17 cellular contexts compared by ENCODE assay signal in the genomic region with DNA sequence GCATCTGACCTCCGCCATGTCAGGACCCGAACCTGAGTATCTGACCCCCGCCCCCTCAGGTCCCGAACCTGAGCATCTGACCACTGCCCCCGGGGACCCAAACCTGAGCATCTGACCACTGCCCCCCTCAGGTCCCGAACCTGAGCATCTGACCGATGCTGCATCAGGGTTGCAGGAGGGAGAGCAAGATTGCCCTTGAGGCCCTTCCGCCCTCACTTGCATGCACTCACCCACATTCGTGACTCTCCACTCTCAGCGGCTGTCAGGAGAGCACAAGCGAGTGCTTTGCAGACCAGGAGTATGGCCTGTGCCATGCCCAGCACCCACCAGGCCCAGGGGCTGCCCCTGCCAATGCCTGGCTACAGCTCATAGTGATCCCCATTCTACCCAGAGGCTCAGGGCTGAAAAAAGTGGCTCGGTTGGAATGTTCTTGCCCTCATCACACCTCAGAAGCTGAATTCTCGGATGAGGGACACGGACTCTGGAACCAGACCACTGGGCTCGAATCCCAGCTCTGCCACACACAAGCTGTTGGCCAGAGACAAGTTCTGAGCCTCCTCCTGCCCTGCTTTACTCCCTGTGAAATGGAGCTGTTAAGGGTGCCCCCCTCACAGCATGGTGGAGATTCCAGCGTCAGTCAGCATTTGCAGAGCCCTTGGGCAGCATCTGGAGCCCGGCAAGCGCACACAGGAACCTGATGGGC.
DNase-seq lines count a peak whose midpoint lies in the region; TF ChIP-seq lines count a peak whose summit lies in the region.
"Had no signal": no experiment of that assay in that cellular context is flagged by ENCODE, and none has a peak within 500 bp of the region (broad histone marks: within the 10 kb centered on the region; RNA-seq: fewer than 3 reads in every experiment).

No MANE protein-coding gene starts in this region.

- peaks cover 3% of the 10 kb centered on the region for H3K4me1 ChIP-seq in mammary epithelial cell (ENCODE audit: insufficient read depth, low read length)
- H3K4me1 ChIP-seq: pancreas had no signal

- no peaks in the 10 kb centered on the region for H3K9me3 ChIP-seq in mammary epithelial cell (replicated peaks; ENCODE audit: insufficient read depth, low read length)
- H3K9me3 ChIP-seq: pancreas had no signal

- H2AFZ ChIP-seq in mammary epithelial cell (ENCODE audit: low read depth, low read length) = no peak overlapping the region

- H3K4me1 Mint-ChIP-seq in activated CD4-positive, alpha-beta T cell treated with anti-CD3 and anti-CD28 coated beads, Interleukin-2, amount 10 ng/mL, durations not matched to agents 7 days and 5 days = no peaks in the 10 kb centered on the region
- no peaks in the 10 kb centered on the region for H3K4me1 Mint-ChIP-seq in activated CD4-positive, alpha-beta T cell treated with anti-CD3 and anti-CD28 coated beads, Interleukin-2, amount 10 ng/mL, durations not matched to agents 24 days and 14 days
- H3K4me1 Mint-ChIP-seq in chondrocyte (ENCODE audit: low read depth) = no peaks in the 10 kb centered on the region
- no peaks in the 10 kb centered on the region for H3K4me1 Mint-ChIP-seq in osteocyte (ENCODE audit: unreplicated experiment)
- H3K4me1 Mint-ChIP-seq: activated naive CD4-positive, alpha-beta T cell treated with anti-CD3 and anti-CD28 coated beads, Interleukin-2, amount 50 U/mL, for 24 hours had no signal

- intact Hi-C loops in activated CD4-positive, alpha-beta T cell treated with anti-CD3 and anti-CD28 coated beads, Interleukin-2, amount 10 ng/mL, durations not matched to agents 24 days and 14 days (cut with micrococcal nuclease) = no loop called here
- intact Hi-C loops in mammary epithelial cell (cut with micrococcal nuclease) = no loop called here

- H3K9ac ChIP-seq in mammary epithelial cell (ENCODE audit: insufficient read depth, low read length) = no peak overlapping the region
- H3K9ac ChIP-seq: KMS-11 had no signal

- no peaks in the 10 kb centered on the region for H3K27me3 Mint-ChIP-seq in activated CD4-positive, alpha-beta T cell treated with anti-CD3 and anti-CD28 coated beads, Interleukin-2, amount 10 ng/mL, durations not matched to agents 7 days and 5 days
- H3K27me3 Mint-ChIP-seq in activated CD4-positive, alpha-beta T cell treated with anti-CD3 and anti-CD28 coated beads, Interleukin-2, amount 10 ng/mL, durations not matched to agents 24 days and 14 days = no peaks in the 10 kb centered on the region
- H3K27me3 Mint-ChIP-seq in chondrocyte (ENCODE audit: low read depth) = peaks cover 26% of the 10 kb centered on the region
- no peaks in the 10 kb centered on the region for H3K27me3 Mint-ChIP-seq in osteocyte (ENCODE audit: unreplicated experiment)
- H3K27me3 Mint-ChIP-seq: activated naive CD4-positive, alpha-beta T cell treated with anti-CD3 and anti-CD28 coated beads, Interleukin-2, amount 50 U/mL, for 24 hours had no signal

- H3K36me3 Mint-ChIP-seq in activated CD4-positive, alpha-beta T cell treated with anti-CD3 and anti-CD28 coated beads, Interleukin-2, amount 10 ng/mL, durations not matched to agents 7 days and 5 days (ENCODE audit: low read depth) = no peaks in the 10 kb centered on the region
- H3K36me3 Mint-ChIP-seq in activated CD4-positive, alpha-beta T cell treated with anti-CD3 and anti-CD28 coated beads, Interleukin-2, amount 10 ng/mL, durations not matched to agents 24 days and 14 days (ENCODE audit: low read depth) = no peaks in the 10 kb centered on the region
- H3K36me3 Mint-ChIP-seq in chondrocyte (ENCODE audit: low read depth) (no peaks in the 10 kb centered on the region), osteocyte (ENCODE audit: unreplicated experiment) (no peaks in the 10 kb centered on the region)
- H3K36me3 Mint-ChIP-seq: activated naive CD4-positive, alpha-beta T cell treated with anti-CD3 and anti-CD28 coated beads, Interleukin-2, amount 50 U/mL, for 24 hours had no signal

- in situ Hi-C loops in mammary epithelial cell (cut with MboI; ENCODE audit: low sequenced_read_pairs in 2 of 2) (no loop called here), ACHN (cut with HindIII; ENCODE audit: low pct_ligation_motif_present, low pct_unique_long_range_greater_than_20kb, low sequenced_read_pairs) (no loop called here)

- no peak overlapping the region for H3K4me3 ChIP-seq in mammary epithelial cell (replicated peaks in 1 of 3; ENCODE audit: insufficient read depth in 1 of 3, low read depth in 2 of 3, low read length in 3 of 3)
- H3K4me3 ChIP-seq: GM12878, pancreas had no signal

- CTCF ChIA-PET in activated CD4-positive, alpha-beta T cell treated with anti-CD3 and anti-CD28 coated beads, Interleukin-2, amount 10 ng/mL, durations not matched to agents 7 days and 5 days (lab: Charles Lee) = no interaction called here
- CTCF ChIA-PET in mammary epithelial cell (lab: Charles Lee; ENCODE audit: low non-redundant PET) = no interaction called here

- no TSS peak for BruUV-seq in mammary epithelial cell (replicated peaks; lab: Mats Ljungman, UMichigan)

- no peak overlapping the region for H3K4me2 ChIP-seq in mammary epithelial cell (ENCODE audit: insufficient read depth, low read depth, low read length)
- H3K4me2 ChIP-seq: KMS-11 had no signal

- no peak overlapping the region for H3K27ac Mint-ChIP-seq in activated CD4-positive, alpha-beta T cell treated with anti-CD3 and anti-CD28 coated beads, Interleukin-2, amount 10 ng/mL, durations not matched to agents 7 days and 5 days
- H3K27ac Mint-ChIP-seq in activated CD4-positive, alpha-beta T cell treated with anti-CD3 and anti-CD28 coated beads, Interleukin-2, amount 10 ng/mL, durations not matched to agents 24 days and 14 days = no peak overlapping the region
- H3K27ac Mint-ChIP-seq in chondrocyte (ENCODE audit: unreplicated experiment) (no peak overlapping the region), osteocyte (ENCODE audit: unreplicated experiment) (no peak overlapping the region)
- H3K27ac Mint-ChIP-seq: activated naive CD4-positive, alpha-beta T cell treated with anti-CD3 and anti-CD28 coated beads, Interleukin-2, amount 50 U/mL, for 24 hours; dendritic cell treated with granulocyte-macrophage colony-stimulating factor and Interleukin-4, amounts not matched to agents 40 ng/mL and 50 ng/mL, for 4 days had no signal

- POLR2A ChIA-PET in activated CD4-positive, alpha-beta T cell treated with anti-CD3 and anti-CD28 coated beads, Interleukin-2, amount 10 ng/mL, durations not matched to agents 7 days and 5 days (lab: Charles Lee) = no interaction called here

- H4K20me1 ChIP-seq in mammary epithelial cell (ENCODE audit: insufficient read depth, low read length) = no peaks in the 10 kb centered on the region

- H3K27ac ChIP-seq in mammary epithelial cell (ENCODE audit: insufficient read depth, low read depth, low read length) = no peak overlapping the region
- H3K27ac ChIP-seq: KMS-11, pancreas had no signal

- WGBS in mammary epithelial cell (ENCODE audit: low coverage, missing lambda C conversion rate) = 88% methylated on average over 14 of the region's 18 CpGs

- H3K4me3 Mint-ChIP-seq in activated CD4-positive, alpha-beta T cell treated with anti-CD3 and anti-CD28 coated beads, Interleukin-2, amount 10 ng/mL, durations not matched to agents 7 days and 5 days = no peak overlapping the region
- H3K4me3 Mint-ChIP-seq in activated CD4-positive, alpha-beta T cell treated with anti-CD3 and anti-CD28 coated beads, Interleukin-2, amount 10 ng/mL, durations not matched to agents 24 days and 14 days = no peak overlapping the region
- H3K4me3 Mint-ChIP-seq in chondrocyte (ENCODE audit: unreplicated experiment) (no peak overlapping the region), osteocyte (ENCODE audit: unreplicated experiment) (no peak overlapping the region)
- H3K4me3 Mint-ChIP-seq: activated naive CD4-positive, alpha-beta T cell treated with anti-CD3 and anti-CD28 coated beads, Interleukin-2, amount 50 U/mL, for 24 hours; dendritic cell treated with granulocyte-macrophage colony-stimulating factor and Interleukin-4, amounts not matched to agents 40 ng/mL and 50 ng/mL, for 4 days had no signal

- no peaks in the 10 kb centered on the region for H3K79me2 ChIP-seq in mammary epithelial cell (ENCODE audit: insufficient read depth, low read length)

- H3K36me3 ChIP-seq in mammary epithelial cell (ENCODE audit: insufficient read depth, low read length) = no peaks in the 10 kb centered on the region
- H3K36me3 ChIP-seq: pancreas had no signal

- peaks cover 23% of the 10 kb centered on the region for H3K9me3 Mint-ChIP-seq in activated CD4-positive, alpha-beta T cell treated with anti-CD3 and anti-CD28 coated beads, Interleukin-2, amount 10 ng/mL, durations not matched to agents 7 days and 5 days
- H3K9me3 Mint-ChIP-seq in activated CD4-positive, alpha-beta T cell treated with anti-CD3 and anti-CD28 coated beads, Interleukin-2, amount 10 ng/mL, durations not matched to agents 24 days and 14 days = peaks cover 20% of the 10 kb centered on the region
- H3K9me3 Mint-ChIP-seq in chondrocyte (ENCODE audit: low read depth) (peaks cover 3% of the 10 kb centered on the region), osteocyte (ENCODE audit: unreplicated experiment) (peaks cover 4% of the 10 kb centered on the region)
- H3K9me3 Mint-ChIP-seq: activated naive CD4-positive, alpha-beta T cell treated with anti-CD3 and anti-CD28 coated beads, Interleukin-2, amount 50 U/mL, for 24 hours had no signal

- DNase-seq in activated CD4-positive, alpha-beta T cell treated with anti-CD3 and anti-CD28 coated beads, Interleukin-2, amount 10 ng/mL, durations not matched to agents 7 days and 5 days = peak; percentile 2
- DNase-seq in activated CD4-positive, alpha-beta T cell treated with anti-CD3 and anti-CD28 coated beads, Interleukin-2, amount 10 ng/mL, durations not matched to agents 24 days and 14 days = no peak
- DNase-seq in D341Med (ENCODE audit: low spot score) (peak; percentile 6), chondrocyte (ENCODE audit: low spot score) (peak; percentile 87), osteocyte (ENCODE audit: extremely low spot score, unreplicated experiment) (peak; percentile 59), mammary epithelial cell (no peak), ACHN (no peak), cortex of kidney (lab: John Stamatoyannopoulos, UW) (no peak)
- DNase-seq: C1 segment of cervical spinal cord; GDM1; NCI-H187 treated with DMSO at 0.1 percent for 48 hours; NK-92 treated with Interleukin-12 subunit alpha and Interleukin-12 subunit beta, amount 100 ng/mL, for 24 hours had no signal

- TF ChIP-seq CTCF in chondrocyte (IDR thresholded peaks at IDR 0.05) (no peak), osteocyte (IDR thresholded peaks at IDR 0.05) (no peak), mammary epithelial cell (conservative IDR thresholded peaks at IDR 0.05 in 1 of 2, IDR thresholded peaks at IDR 0.05 in 1 of 2; ENCODE audit: extremely low read depth in 1 of 2, insufficient read depth in 1 of 2, low read depth in 1 of 2, low read length in 2 of 2) (no peak)

- no peaks in the 10 kb centered on the region for H3K27me3 ChIP-seq in mammary epithelial cell (ENCODE audit: insufficient read depth, low read length)
- H3K27me3 ChIP-seq: pancreas had no signal

- dilution Hi-C loops in mammary epithelial cell (cut with HindIII; ENCODE audit: low sequenced_read_pairs) = no loop called here

Comparison
In these comparisons a context has a peak if more than half of its experiments do, and no peak if none do; other contexts are left out.
1. DNase-seq: peak in activated CD4-positive, alpha-beta T cell treated with anti-CD3 and anti-CD28 coated beads, Interleukin-2, amount 10 ng/mL, durations not matched to agents 7 days and 5 days (single experiment), D341Med (single experiment), chondrocyte (single experiment) and osteocyte (single experiment); none in activated CD4-positive, alpha-beta T cell treated with anti-CD3 and anti-CD28 coated beads, Interleukin-2, amount 10 ng/mL, durations not matched to agents 24 days and 14 days (single experiment), mammary epithelial cell (single experiment), ACHN (single experiment) and cortex of kidney (single experiment).